ENCODE assay signal across 1 cellular context in the genomic region with DNA sequence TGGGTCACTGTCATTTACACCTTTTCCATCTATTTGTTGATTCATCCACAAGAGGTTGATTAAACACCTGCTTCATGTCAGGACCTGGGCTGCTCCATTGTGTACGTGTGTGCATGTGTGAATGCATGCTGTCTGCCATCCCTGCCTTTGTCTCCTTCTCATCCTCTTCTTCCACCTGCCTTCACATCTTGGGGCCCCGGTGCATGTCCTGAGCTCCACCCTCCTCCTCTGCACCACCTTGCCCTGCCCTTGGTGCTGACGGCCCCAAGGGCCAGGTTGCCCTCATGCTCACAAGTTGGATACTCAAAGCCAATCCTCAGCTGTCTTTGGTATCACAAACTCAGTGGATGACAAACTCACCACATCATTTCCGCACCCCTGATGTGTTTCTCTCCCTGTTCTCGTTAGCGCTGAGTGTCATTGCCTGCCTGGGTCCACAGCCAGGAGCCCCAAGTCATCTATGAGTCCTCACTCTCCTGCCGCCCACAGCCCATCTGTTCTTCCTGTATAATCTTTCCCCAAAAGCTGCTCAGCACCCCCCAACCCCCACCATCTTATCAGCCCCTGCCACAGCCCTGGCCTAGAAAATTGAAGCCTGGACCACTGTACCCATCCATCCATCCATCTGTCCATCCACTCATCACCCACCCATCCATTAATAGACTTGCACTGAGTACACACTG.
TF ChIP-seq lines count a peak whose summit lies in the region.

No MANE protein-coding gene starts in this region.

TF ChIP-seq in HEK293, 187 proteins besides CTCF, POLR2A, EP300 and RAD21 (continued from another document):
- TF ChIP-seq, protein P1, sequence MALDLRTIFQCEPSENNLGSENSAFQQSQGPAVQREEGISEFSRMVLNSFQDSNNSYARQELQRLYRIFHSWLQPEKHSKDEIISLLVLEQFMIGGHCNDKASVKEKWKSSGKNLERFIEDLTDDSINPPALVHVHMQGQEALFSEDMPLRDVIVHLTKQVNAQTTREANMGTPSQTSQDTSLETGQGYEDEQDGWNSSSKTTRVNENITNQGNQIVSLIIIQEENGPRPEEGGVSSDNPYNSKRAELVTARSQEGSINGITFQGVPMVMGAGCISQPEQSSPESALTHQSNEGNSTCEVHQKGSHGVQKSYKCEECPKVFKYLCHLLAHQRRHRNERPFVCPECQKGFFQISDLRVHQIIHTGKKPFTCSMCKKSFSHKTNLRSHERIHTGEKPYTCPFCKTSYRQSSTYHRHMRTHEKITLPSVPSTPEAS (tag by site-specific recombination; IDR thresholded peaks at IDR 0.05): peak; percentile 2; the same call in 1 of the 2 replicates
- TF ChIP-seq ZNF544 (tag by site-specific recombination; IDR thresholded peaks at IDR 0.05): no peak
- no peak for TF ChIP-seq ZNF521 (tag by site-specific recombination; IDR thresholded peaks at IDR 0.05)
